In genomic region chr1:164320780-164321683, GRCh38 we compare ENCODE assay signal across 10 cellular contexts.
A peak's percentile ranks its signal among the peaks of the same experiment; 100 is the strongest.
DNase-seq lines count a peak whose midpoint lies in the region; ATAC-seq and TF ChIP-seq lines count a peak whose summit lies in the region.
"Had no signal": no experiment of that assay in that cellular context is flagged by ENCODE, and none has a peak within 500 bp of the region (broad histone marks: within the 10 kb centered on the region; RNA-seq: fewer than 3 reads in every experiment).

No MANE protein-coding gene starts in this region.

- CTCF ChIA-PET in Caco-2 (lab: Charles Lee) (no interaction called here), Panc1 (lab: Charles Lee) (no interaction called here)

- no peak for TF ChIP-seq EP300 in gastroesophageal sphincter (IDR thresholded peaks at IDR 0.05)

- H3K4me1 ChIP-seq in Caco-2 (no peaks in the 10 kb centered on the region), Panc1 (ENCODE audit: control insufficient read depth, insufficient read depth, low read length) (peaks cover 3% of the 10 kb centered on the region; the same call in 1 of the 2 replicates), gastroesophageal sphincter (peaks cover 0 to 17% (median 0%) of the 10 kb centered on the region in 3 donors)

- H3K9me3 Mint-ChIP-seq in Caco-2 (ENCODE audit: unreplicated experiment): no peaks in the 10 kb centered on the region
- H3K9me3 Mint-ChIP-seq in stimulated activated memory B cell treated with anti-CD40 and anti-IgM and Interleukin-4, amounts not matched to agents 10 μg/mL and 1 μg/mL and 100 μg/mL, for 72 hours: peaks cover 4% of the 10 kb centered on the region

- H3K4me3 ChIP-seq in Caco-2 (ENCODE audit: low read depth, low read length): no peak overlapping the region
- H3K4me3 ChIP-seq in Panc1 (ENCODE audit: low read depth in 2 of 2, low read length in 2 of 2): peak overlapping the region; percentile 7 to 24; a peak in 1 of 4 replicates
- peak overlapping the region; percentile 52 to 57 for H3K4me3 ChIP-seq in gastroesophageal sphincter

- no peaks in the 10 kb centered on the region for H3K36me3 Mint-ChIP-seq in Caco-2 (ENCODE audit: insufficient read depth, unreplicated experiment)
- no peaks in the 10 kb centered on the region for H3K36me3 Mint-ChIP-seq in stimulated activated memory B cell treated with anti-CD40 and anti-IgM and Interleukin-4, amounts not matched to agents 10 μg/mL and 1 μg/mL and 100 μg/mL, for 72 hours
- H3K36me3 Mint-ChIP-seq: activated naive CD8-positive, alpha-beta T cell treated with anti-CD3 and anti-CD28 coated beads, Interleukin-2, amount 10 ng/mL, durations not matched to agents 7 days and 5 days had no signal

- H3K4me1 Mint-ChIP-seq in Caco-2 (ENCODE audit: low read depth, unreplicated experiment): no peaks in the 10 kb centered on the region
- no peaks in the 10 kb centered on the region for H3K4me1 Mint-ChIP-seq in stimulated activated memory B cell treated with anti-CD40 and anti-IgM and Interleukin-4, amounts not matched to agents 10 μg/mL and 1 μg/mL and 100 μg/mL, for 72 hours
- H3K4me1 Mint-ChIP-seq: activated naive CD8-positive, alpha-beta T cell treated with anti-CD3 and anti-CD28 coated beads, Interleukin-2, amount 10 ng/mL, durations not matched to agents 7 days and 5 days had no signal

- intact Hi-C loops in Caco-2 (cut with micrococcal nuclease; ENCODE audit: unreplicated experiment): no loop called here
- intact Hi-C loops in Panc1 (cut with micrococcal nuclease; ENCODE audit: unreplicated experiment): no loop called here

- no peak overlapping the region for H3K27ac ChIP-seq in Panc1 (ENCODE audit: low read length)
- H3K27ac ChIP-seq in gastroesophageal sphincter: peak overlapping the region; percentile 63 to 81 (median 72)
- H3K27ac ChIP-seq: KMS-11 had no signal

- in situ Hi-C loops in Panc1 (cut with HindIII; ENCODE audit: low pct_unique_long_range_greater_than_20kb, low sequenced_read_pairs): no loop called here

- DNase-seq in Caco-2 (peak in 1 of 2 experiments; percentile 4), Panc1 (ENCODE audit: low read depth, low spot score) (no peak), omental fat pad (ENCODE audit: low spot score) (no peak), NCI-H146 (lab: John Stamatoyannopoulos, UW) (no peak)
- DNase-seq: activated naive CD8-positive, alpha-beta T cell treated with anti-CD3 and anti-CD28 coated beads, Interleukin-2, amount 10 ng/mL, durations not matched to agents 7 days and 5 days had no signal

- no peak for TF ChIP-seq POLR2A in gastroesophageal sphincter (IDR thresholded peaks at IDR 0.05)

- peaks cover 6% of the 10 kb centered on the region for H3K27me3 Mint-ChIP-seq in Caco-2 (ENCODE audit: insufficient read depth, unreplicated experiment)
- H3K27me3 Mint-ChIP-seq in stimulated activated memory B cell treated with anti-CD40 and anti-IgM and Interleukin-4, amounts not matched to agents 10 μg/mL and 1 μg/mL and 100 μg/mL, for 72 hours: peaks cover 11% of the 10 kb centered on the region

- H3K36me3 ChIP-seq in Caco-2 (ENCODE audit: control insufficient read depth, insufficient read depth, low read length): no peaks in the 10 kb centered on the region
- H3K36me3 ChIP-seq in Panc1 (ENCODE audit: control insufficient read depth, insufficient read depth, low read length): no peaks in the 10 kb centered on the region
- H3K36me3 ChIP-seq in gastroesophageal sphincter: no peaks in the 10 kb centered on the region

- WGBS in gastroesophageal sphincter (ENCODE audit: low coverage in 1 of 2), 2 donors: 2 to 4% methylated on average over 18 to 19 of the region's 55 CpGs

- H3K9me3 ChIP-seq in Caco-2 (no peaks in the 10 kb centered on the region), Panc1 (ENCODE audit: control insufficient read depth, insufficient read depth, low read depth, low read length) (no peaks in the 10 kb centered on the region), gastroesophageal sphincter (no peaks in the 10 kb centered on the region)

- no peak overlapping the region for H3K27ac Mint-ChIP-seq in Caco-2 (ENCODE audit: unreplicated experiment)
- no peak overlapping the region for H3K27ac Mint-ChIP-seq in stimulated activated memory B cell treated with anti-CD40 and anti-IgM and Interleukin-4, amounts not matched to agents 10 μg/mL and 1 μg/mL and 100 μg/mL, for 72 hours
- H3K27ac Mint-ChIP-seq: activated naive CD8-positive, alpha-beta T cell treated with anti-CD3 and anti-CD28 coated beads, Interleukin-2, amount 10 ng/mL, durations not matched to agents 7 days and 5 days had no signal

- POLR2A ChIA-PET in Caco-2 (lab: Charles Lee): no interaction called here
- POLR2A ChIA-PET in Panc1 (lab: Charles Lee): no interaction called here

- TF ChIP-seq CTCF in Caco-2 (IDR thresholded peaks at IDR 0.05; ENCODE audit: insufficient read depth in 1 of 2, low read depth in 1 of 2, low read length in 1 of 2, severe bottlenecking in 1 of 2, unreplicated experiment in 1 of 2) (no peak), Panc1 (IDR thresholded peaks at IDR 0.05) (no peak), gastroesophageal sphincter (IDR thresholded peaks at IDR 0.05) (no peak), omental fat pad (IDR thresholded peaks at IDR 0.05) (no peak)

- H3K4me3 Mint-ChIP-seq in Caco-2 (ENCODE audit: unreplicated experiment): peak overlapping the region; percentile 5
- H3K4me3 Mint-ChIP-seq in stimulated activated memory B cell treated with anti-CD40 and anti-IgM and Interleukin-4, amounts not matched to agents 10 μg/mL and 1 μg/mL and 100 μg/mL, for 72 hours: no peak overlapping the region
- H3K4me3 Mint-ChIP-seq: activated naive CD8-positive, alpha-beta T cell treated with anti-CD3 and anti-CD28 coated beads, Interleukin-2, amount 10 ng/mL, durations not matched to agents 7 days and 5 days had no signal

- ATAC-seq in Panc1 (peak; percentile 65; the same call in 1 of the 2 replicates), gastroesophageal sphincter (peak; percentile 71), omental fat pad (ENCODE audit: low FRiP score) (peak; percentile 77), HG03280 (IDR thresholded peaks at IDR 0.05; ENCODE audit: unreplicated experiment) (no peak), GM19023 (IDR thresholded peaks at IDR 0.05; ENCODE audit: unreplicated experiment) (no peak)
- no peak for ATAC-seq in stimulated activated memory B cell treated with anti-CD40 and anti-IgM and Interleukin-4, amounts not matched to agents 10 μg/mL and 1 μg/mL and 100 μg/mL, for 72 hours

- BruUV-seq in Caco-2 (replicated peaks; lab: Mats Ljungman, UMichigan): no TSS peak
- BruUV-seq in Panc1 (replicated peaks; lab: Mats Ljungman, UMichigan): no TSS peak

- no peaks in the 10 kb centered on the region for H3K27me3 ChIP-seq in Caco-2 (replicated peaks; ENCODE audit: control insufficient read depth, insufficient read depth, low read length)
- H3K27me3 ChIP-seq in Panc1 (ENCODE audit: control insufficient read depth, insufficient read depth, low read length): no peaks in the 10 kb centered on the region; the same call in 1 of the 2 replicates
- no peaks in the 10 kb centered on the region for H3K27me3 ChIP-seq in gastroesophageal sphincter

Comparison
In these comparisons a context has a peak if more than half of its experiments do, and no peak if none do; other contexts are left out.
1. ATAC-seq: peak in Panc1 (single experiment), gastroesophageal sphincter (single experiment) and omental fat pad (single experiment); none in HG03280 (single experiment), GM19023 (single experiment) and stimulated activated memory B cell treated with anti-CD40 and anti-IgM and Interleukin-4, amounts not matched to agents 10 μg/mL and 1 μg/mL and 100 μg/mL, for 72 hours (single experiment).